In the genomic region with DNA sequence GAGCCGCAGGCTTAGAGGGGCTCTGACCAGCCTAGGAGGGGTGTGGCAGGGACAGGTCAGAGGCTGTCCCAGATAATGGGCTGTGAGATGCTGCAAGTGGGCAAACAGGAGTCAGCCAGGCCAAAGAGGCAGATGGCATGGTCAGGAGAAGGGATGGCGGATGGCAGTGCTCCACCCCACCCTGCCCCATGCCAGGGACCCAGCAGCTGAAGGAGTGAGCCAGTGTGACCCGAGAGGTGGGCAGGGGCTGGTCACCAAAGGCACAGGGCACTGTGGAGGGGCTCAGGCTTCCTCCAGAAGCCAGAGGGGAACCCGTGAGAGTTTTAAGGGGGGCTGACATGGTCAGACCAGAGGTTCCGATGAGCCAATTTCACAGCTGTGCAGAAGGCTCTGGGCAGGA, we compare ENCODE assay signal across 24 cellular contexts.
"Had no signal": no experiment of that assay in that cellular context is flagged by ENCODE, and none has a peak within 500 bp of the region (broad histone marks: within the 10 kb centered on the region; RNA-seq: fewer than 3 reads in every experiment).

No MANE protein-coding gene starts in this region.

- H3K4me2 ChIP-seq: hepatocyte had no signal

- H3K79me2 ChIP-seq: hepatocyte had no signal

- H3K36me3 Mint-ChIP-seq: natural killer cell; stimulated activated effector memory CD8-positive, alpha-beta T cell treated with anti-CD3 and anti-CD28 coated beads, Interleukin-12 subunit alpha, Interleukin-12 subunit beta, amount 100 ng/mL, for 72 hours; type B pancreatic cell had no signal

- H3K4me3 Mint-ChIP-seq: dendritic cell treated with granulocyte-macrophage colony-stimulating factor and Interleukin-4, amounts not matched to agents 40 ng/mL and 50 ng/mL, for 4 days; endodermal cell; natural killer cell; neural crest cell; stimulated activated effector memory CD8-positive, alpha-beta T cell treated with anti-CD3 and anti-CD28 coated beads, Interleukin-12 subunit alpha, Interleukin-12 subunit beta, amount 100 ng/mL, for 72 hours; type B pancreatic cell had no signal

- H3K4me3 ChIP-seq: colonic mucosa, gastrocnemius medialis, hepatocyte, left ventricle myocardium inferior, lower lobe of right lung, psoas muscle, sigmoid colon, stomach, thyroid gland had no signal

- ATAC-seq: esophagus mucosa; gastrocnemius medialis; left colon; lower lobe of right lung; natural killer cell; psoas muscle; right cardiac atrium; stimulated activated effector memory CD8-positive, alpha-beta T cell treated with anti-CD3 and anti-CD28 coated beads, Interleukin-12 subunit alpha, Interleukin-12 subunit beta, amount 100 ng/mL, for 72 hours had no signal

- H3K27me3 ChIP-seq: colonic mucosa, thyroid gland had no signal

- DNase-seq: colonic mucosa; effector CD8-positive, alpha-beta T cell; endodermal cell; foreskin fibroblast; gastrocnemius medialis; left colon; lower lobe of right lung; natural killer cell; psoas muscle; sigmoid colon; stimulated activated CD4-positive, alpha-beta T cell treated with anti-CD3 and anti-CD28 coated beads, Interleukin-2, amount 100 ng/mL, for 24 hours; stimulated activated CD4-positive, alpha-beta T cell treated with anti-CD3 and anti-CD28 coated beads, Interleukin-4, amount 100 ng/mL, for 24 hours; stimulated activated naive CD4-positive, alpha-beta T cell treated with Interleukin-2 at 50 U/mL for 16 hours; stomach; thyroid gland had no signal

- H2AFZ ChIP-seq: hepatocyte had no signal

- H3K4me1 ChIP-seq: colonic mucosa, gastrocnemius medialis, left ventricle myocardium inferior, lower lobe of right lung, psoas muscle, sigmoid colon, stomach, thyroid gland had no signal

- H3K36me3 ChIP-seq: colonic mucosa, gastrocnemius medialis, left ventricle myocardium inferior, lower lobe of right lung, sigmoid colon, stomach, thyroid gland had no signal

- H3K9me3 ChIP-seq: colonic mucosa, gastrocnemius medialis, left ventricle myocardium inferior, lower lobe of right lung, psoas muscle, sigmoid colon, thyroid gland had no signal

- H3K4me1 Mint-ChIP-seq: neural crest cell; stimulated activated effector memory CD8-positive, alpha-beta T cell treated with anti-CD3 and anti-CD28 coated beads, Interleukin-12 subunit alpha, Interleukin-12 subunit beta, amount 100 ng/mL, for 72 hours had no signal

- H3K9me3 Mint-ChIP-seq: dendritic cell treated with granulocyte-macrophage colony-stimulating factor and Interleukin-4, amounts not matched to agents 40 ng/mL and 50 ng/mL, for 4 days; endodermal cell; natural killer cell; neural crest cell; stimulated activated effector memory CD8-positive, alpha-beta T cell treated with anti-CD3 and anti-CD28 coated beads, Interleukin-12 subunit alpha, Interleukin-12 subunit beta, amount 100 ng/mL, for 72 hours; type B pancreatic cell had no signal

- H3K27ac Mint-ChIP-seq: dendritic cell treated with granulocyte-macrophage colony-stimulating factor and Interleukin-4, amounts not matched to agents 40 ng/mL and 50 ng/mL, for 4 days; endodermal cell; natural killer cell; stimulated activated effector memory CD8-positive, alpha-beta T cell treated with anti-CD3 and anti-CD28 coated beads, Interleukin-12 subunit alpha, Interleukin-12 subunit beta, amount 100 ng/mL, for 72 hours; type B pancreatic cell had no signal

- H3K27ac ChIP-seq: colonic mucosa, epithelial cell of prostate, gastrocnemius medialis, hepatocyte, left ventricle myocardium inferior, lower lobe of right lung, psoas muscle, sigmoid colon, stomach, thyroid gland had no signal
